Comparison of ENCODE assay signal across 8 cellular contexts in genomic region chr6:32894085-32895005, GRCh38. TPM values are rescaled to one million over a fixed set of nuclear protein-coding genes. Genes with fewer than 3 reads are reported as not detected.
DNase-seq lines count a peak whose midpoint lies in the region; ATAC-seq, FAIRE-seq and TF ChIP-seq lines count a peak whose summit lies in the region.

No MANE protein-coding gene starts in this region.

- FAIRE-seq in GM12892 (lab: Jason Lieb, UNC) = peak; percentile 99

- intact Hi-C loops in left ventricle myocardium inferior (cut with micrococcal nuclease) = no loop called here

- TF ChIP-seq POLR2A in GM12892 (IDR thresholded peaks at IDR 0.05; ENCODE audit: low read depth, low read length) = peak; percentile 78; the same call in 1 of the 2 replicates

- no peaks in the 10 kb centered on the region for H3K36me3 Mint-ChIP-seq in progenitor cell of endocrine pancreas (ENCODE audit: insufficient read depth)

- peak overlapping the region; percentile 99 for H3K27ac Mint-ChIP-seq in progenitor cell of endocrine pancreas

- ATAC-seq in HG02840 (IDR thresholded peaks at IDR 0.05; ENCODE audit: low FRiP score, unreplicated experiment) = peak; percentile 94

- peaks cover 10% of the 10 kb centered on the region for H3K4me1 Mint-ChIP-seq in progenitor cell of endocrine pancreas (ENCODE audit: low read depth)

- peak overlapping the region; percentile 97 for H3K4me3 Mint-ChIP-seq in progenitor cell of endocrine pancreas (ENCODE audit: low read depth)

- H3K27ac ChIP-seq in left ventricle myocardium inferior (replicated peaks) = peak overlapping the region; percentile 92

- peaks cover 15% of the 10 kb centered on the region for H3K27me3 Mint-ChIP-seq in progenitor cell of endocrine pancreas

- H3K36me3 ChIP-seq in left ventricle myocardium inferior = no peaks in the 10 kb centered on the region

- DNase-seq in GM12892 (ENCODE audit: insufficient read length) = peak; percentile 93
- DNase-seq in NCI-H1436 (lab: John Stamatoyannopoulos, UW) = peak; percentile 96
- DNase-seq in SW480 (ENCODE audit: low spot score) = peak; percentile 78
- peak; percentile 83 for DNase-seq in amniotic epithelial cell (ENCODE audit: low read depth)
- peak; percentile 92 for DNase-seq in left ventricle myocardium inferior
- peak; percentile 98 for DNase-seq in progenitor cell of endocrine pancreas (ENCODE audit: low spot score, unreplicated experiment)
- DNase-seq in ureter (ENCODE audit: low spot score) = peak; percentile 96

- H3K4me3 ChIP-seq in left ventricle myocardium inferior = peak overlapping the region; percentile 81

- TF ChIP-seq CTCF in left ventricle myocardium inferior (IDR thresholded peaks at IDR 0.05; ENCODE audit: borderline replicate concordance) (no peak), progenitor cell of endocrine pancreas (IDR thresholded peaks at IDR 0.05; ENCODE audit: unreplicated experiment) (peak; percentile 9)

- no peaks in the 10 kb centered on the region for H3K27me3 ChIP-seq in left ventricle myocardium inferior (ENCODE audit: low read depth)

- no peaks in the 10 kb centered on the region for H3K9me3 ChIP-seq in left ventricle myocardium inferior (replicated peaks)

- H3K9me3 Mint-ChIP-seq in progenitor cell of endocrine pancreas (ENCODE audit: low read depth) = no peaks in the 10 kb centered on the region

- H3K4me1 ChIP-seq in left ventricle myocardium inferior = peaks cover 19% of the 10 kb centered on the region

RNA-seq across cellular contexts. Expression of gene PSMB9, which starts 40.4 kb away (rescaled TPM):
- 286 TPM for polyA plus RNA-seq in GM12892 (2012; ENCODE audit: missing spikeins)
- total RNA-seq in left ventricle myocardium inferior (13.4 TPM), progenitor cell of endocrine pancreas (not detected in 2 replicates), ureter (20.1 TPM)

RNA-seq across cellular contexts. Expression of gene TAP1, which starts 40.8 kb away (rescaled TPM):
- polyA plus RNA-seq in GM12892 (2012; ENCODE audit: missing spikeins) = 151 TPM
- total RNA-seq in left ventricle myocardium inferior = 15.5 TPM
- 0.50 and 1.1 TPM in 2 replicates for total RNA-seq in progenitor cell of endocrine pancreas
- total RNA-seq in ureter = 26.3 TPM

RNA-seq across cellular contexts. Expression of gene HLA-DMB, which starts 46.5 kb away (rescaled TPM):
- 251 TPM for polyA plus RNA-seq in GM12892 (2012; ENCODE audit: missing spikeins)
- total RNA-seq in left ventricle myocardium inferior (9.1 TPM), progenitor cell of endocrine pancreas (1.1 and 1.8 TPM in 2 replicates), ureter (31.0 TPM)

RNA-seq across cellular contexts. Expression of gene PSMB8, which starts 50.5 kb away (rescaled TPM):
- polyA plus RNA-seq in GM12892 (2012; ENCODE audit: missing spikeins) = 358 TPM
- total RNA-seq in left ventricle myocardium inferior (13.2 TPM), progenitor cell of endocrine pancreas (0.29 TPM in 1 of 2 replicates, not detected in the other), ureter (44.9 TPM)

RNA-seq across cellular contexts. Expression of gene TAP2, which starts 55.8 kb away (rescaled TPM):
- 45.5 TPM for polyA plus RNA-seq in GM12892 (2012; ENCODE audit: missing spikeins)
- total RNA-seq in left ventricle myocardium inferior = 22.4 TPM
- total RNA-seq in progenitor cell of endocrine pancreas = 2.0 and 5.1 TPM in 2 replicates
- total RNA-seq in ureter = 40.1 TPM

Comparison
In these comparisons a context has a peak if more than half of its experiments do, and no peak if none do; other contexts are left out.
1. Peak in every context shown above with its lines: DNase-seq, ATAC-seq, H3K4me3 ChIP-seq and H3K27ac ChIP-seq.
2. RNA of gene PSMB9, which starts 40.4 kb away (total RNA-seq): 20.1 TPM in ureter (single experiment) and 13.4 TPM in left ventricle myocardium inferior (single experiment); not detected in progenitor cell of endocrine pancreas; every median in the first group is over 10 times any median in the second.